Comparison of ENCODE assay signal across 8 cellular contexts in the genomic region with DNA sequence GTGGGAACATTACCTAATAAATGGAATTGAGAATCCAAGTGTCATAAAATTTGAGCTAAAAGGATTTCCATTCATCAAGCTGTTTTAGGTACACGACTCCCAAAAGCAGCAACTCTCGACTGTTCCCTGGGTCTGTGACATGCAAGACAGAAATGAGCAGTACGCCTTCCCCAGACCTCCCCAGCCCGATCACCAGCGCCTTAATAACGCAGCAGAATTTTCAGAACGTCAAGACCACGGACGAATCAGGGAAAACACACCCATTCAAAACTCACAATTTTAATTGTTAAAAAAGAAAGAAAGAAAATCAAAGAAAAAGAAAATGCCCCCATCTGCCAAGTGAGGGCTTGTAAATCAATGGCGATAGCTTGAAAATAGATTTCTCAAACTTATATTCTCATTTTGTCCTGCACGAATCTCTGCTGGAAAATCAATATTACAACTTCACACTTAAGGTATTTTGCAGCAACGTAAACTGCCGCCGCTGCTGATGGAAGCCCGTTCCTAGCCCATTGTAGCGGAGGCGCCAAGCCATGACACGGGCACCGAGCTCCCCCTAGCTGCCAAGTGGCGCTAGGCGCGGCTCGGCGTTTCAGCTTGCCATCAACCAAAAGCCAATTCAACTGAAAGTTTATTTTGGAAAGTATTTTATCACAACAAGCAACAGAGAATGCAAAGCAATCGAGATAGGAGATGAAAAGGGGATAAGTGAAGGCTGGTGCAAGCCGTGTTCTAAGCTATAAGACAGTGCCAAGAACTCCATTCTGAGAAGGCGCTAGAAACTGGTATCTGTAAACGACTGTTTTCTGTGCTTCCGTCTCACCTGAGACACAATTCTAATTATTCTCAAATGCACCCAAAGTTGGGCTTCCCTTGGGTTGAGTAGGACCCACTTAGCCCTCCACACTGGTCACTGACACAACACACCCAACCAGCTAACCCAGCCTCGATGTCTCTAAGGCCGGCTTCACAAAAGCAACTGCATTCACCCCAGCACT. TPM values are rescaled to one million over a fixed set of nuclear protein-coding genes. Genes with fewer than 3 reads are reported as not detected.
A peak's percentile ranks its signal among the peaks of the same experiment; 100 is the strongest.
DNase-seq lines count a peak whose midpoint lies in the region; ATAC-seq, FAIRE-seq and TF ChIP-seq lines count a peak whose summit lies in the region.

No MANE protein-coding gene starts in this region.

- H3K27ac ChIP-seq in OCI-LY1 (ENCODE audit: low read depth, low read length, poor library complexity, severe bottlenecking), result no peak overlapping the region

- H3K36me3 Mint-ChIP-seq in natural killer cell treated with Interleukin-12 subunit alpha and Interleukin-12 subunit beta and Interleukin-15 and Interleukin-18, amount 100 ng/mL, for 72 hours, result peaks cover 4% of the 10 kb centered on the region

- no peaks in the 10 kb centered on the region for H3K27me3 ChIP-seq in OCI-LY1 (ENCODE audit: insufficient read depth, low read length)

- H3K27me3 Mint-ChIP-seq in natural killer cell treated with Interleukin-12 subunit alpha and Interleukin-12 subunit beta and Interleukin-15 and Interleukin-18, amount 100 ng/mL, for 72 hours, result no peaks in the 10 kb centered on the region

- TF ChIP-seq CTCF in OCI-LY1 (IDR thresholded peaks at IDR 0.05; ENCODE audit: low read length), result peak; percentile 98

- H3K4me2 ChIP-seq in OCI-LY1 (ENCODE audit: low read length), result no peak overlapping the region

- H3K4me3 Mint-ChIP-seq in natural killer cell treated with Interleukin-12 subunit alpha and Interleukin-12 subunit beta and Interleukin-15 and Interleukin-18, amount 100 ng/mL, for 72 hours, result peak overlapping the region; percentile 95

- H3F3A ChIP-seq in OCI-LY1 (ENCODE audit: insufficient read depth, low read length), result no peaks in the 10 kb centered on the region

- H3K9ac ChIP-seq in OCI-LY1 (ENCODE audit: low read length), result no peak overlapping the region

- DNase-seq in AG08395 (ENCODE audit: low spot score), result peak; percentile 79
- DNase-seq in GM18507 (ENCODE audit: extremely low spot score, insufficient read length, low read depth), result no peak
- DNase-seq in HK-2 (ENCODE audit: unreplicated experiment), result peak; percentile 68
- DNase-seq in activated T-cell treated with anti-CD3 and anti-CD28 coated beads, Interleukin-2, amount 50 U/mL, for 1 hour, result peak; percentile 95
- peak; percentile 85 for DNase-seq in natural killer cell treated with Interleukin-12 subunit alpha and Interleukin-12 subunit beta and Interleukin-15 and Interleukin-18, amount 100 ng/mL, for 72 hours (ENCODE audit: low spot score)
- peak; percentile 83 for DNase-seq in stimulated activated naive CD4-positive, alpha-beta T cell treated with Interleukin-2 at 50 U/mL for 16 hours (lab: John Stamatoyannopoulos, UW)

- H3K9me2 ChIP-seq in OCI-LY1 (ENCODE audit: low read depth, low read length), result no peaks in the 10 kb centered on the region

- peak; percentile 71 for ATAC-seq in esophagus mucosa
- ATAC-seq in natural killer cell treated with Interleukin-12 subunit alpha and Interleukin-12 subunit beta and Interleukin-15 and Interleukin-18, amount 100 ng/mL, for 72 hours, result peak; percentile 68 to 79

- peak; percentile 85 for FAIRE-seq in GM18507 (lab: Jason Lieb, UNC)

- peak overlapping the region; percentile 89 to 98 for H3K27ac Mint-ChIP-seq in natural killer cell treated with Interleukin-12 subunit alpha and Interleukin-12 subunit beta and Interleukin-15 and Interleukin-18, amount 100 ng/mL, for 72 hours

- H3K4me1 Mint-ChIP-seq in natural killer cell treated with Interleukin-12 subunit alpha and Interleukin-12 subunit beta and Interleukin-15 and Interleukin-18, amount 100 ng/mL, for 72 hours (ENCODE audit: low read depth in 2 of 2), result peaks cover 78% of the 10 kb centered on the region in 2 donors

- H3K79me2 ChIP-seq in OCI-LY1 (ENCODE audit: insufficient read depth, low read length), result no peaks in the 10 kb centered on the region

- H2AFZ ChIP-seq in OCI-LY1 (ENCODE audit: low read length), result no peak overlapping the region

- no peaks in the 10 kb centered on the region for H4K20me1 ChIP-seq in OCI-LY1 (ENCODE audit: insufficient read depth, low read length)

- no peak overlapping the region for H3K4me3 ChIP-seq in OCI-LY1 (ENCODE audit: low read depth, low read length, poor library complexity, severe bottlenecking)

- no peaks in the 10 kb centered on the region for H3K9me3 ChIP-seq in OCI-LY1 (ENCODE audit: low read length)

- H3K9me3 Mint-ChIP-seq in natural killer cell treated with Interleukin-12 subunit alpha and Interleukin-12 subunit beta and Interleukin-15 and Interleukin-18, amount 100 ng/mL, for 72 hours, result no peaks in the 10 kb centered on the region

- H3K36me3 ChIP-seq in OCI-LY1 (ENCODE audit: insufficient read depth, low read length), result no peaks in the 10 kb centered on the region

- H3K4me1 ChIP-seq in OCI-LY1 (ENCODE audit: insufficient read depth, low read length, severe bottlenecking), result no peaks in the 10 kb centered on the region

RNA-seq across cellular contexts. Expression of gene BCL11B, which starts 5.5 kb away (rescaled TPM):
- 10.6 TPM for total RNA-seq in esophagus mucosa
- 10 to 100 TPM; 12.9 to 27.6 TPM for total RNA-seq in natural killer cell treated with Interleukin-12 subunit alpha and Interleukin-12 subunit beta and Interleukin-15 and Interleukin-18, amount 100 ng/mL, for 72 hours
